8 cellular contexts compared by ENCODE assay signal in genomic region chrX:37846558-37846933, GRCh38. TPM values are rescaled to one million over a fixed set of nuclear protein-coding genes. Genes with fewer than 3 reads are reported as not detected.
A peak's percentile ranks its signal among the peaks of the same experiment; 100 is the strongest.
DNase-seq lines count a peak whose midpoint lies in the region; ATAC-seq, FAIRE-seq and TF ChIP-seq lines count a peak whose summit lies in the region.

No MANE protein-coding gene starts in this region.

- no peaks in the 10 kb centered on the region for H4K20me1 ChIP-seq in HCT116 (ENCODE audit: insufficient read depth)

- POLR2A ChIA-PET in HCT116 (lab: Charles Lee): no interaction called here
- POLR2A ChIA-PET in activated CD4-positive, alpha-beta memory T cell treated with anti-CD3 and anti-CD28 coated beads, Interleukin-2, amount 10 ng/mL, durations not matched to agents 7 days and 5 days (lab: Charles Lee): no interaction called here

- peak overlapping the region; percentile 75 for H3K4me3 Mint-ChIP-seq in activated CD4-positive, alpha-beta memory T cell treated with anti-CD3 and anti-CD28 coated beads, Interleukin-2, amount 10 ng/mL, durations not matched to agents 7 days and 5 days
- peak overlapping the region; percentile 84 for H3K4me3 Mint-ChIP-seq in glutamatergic neuron (ENCODE audit: unreplicated experiment)

- peak overlapping the region; percentile 74 for H3K4me2 ChIP-seq in HCT116 (ENCODE audit: low read length)

- H3K9me3 ChIP-seq in HCT116 (ENCODE audit: control insufficient read depth in 1 of 2, insufficient read depth in 1 of 2, low read depth in 1 of 2, low read length in 2 of 2) (no peaks in the 10 kb centered on the region), small intestine (ENCODE audit: control insufficient read depth, low read depth) (no peaks in the 10 kb centered on the region), SJCRH30 (replicated peaks) (no peaks in the 10 kb centered on the region)

- CTCF ChIA-PET in HCT116 (lab: Charles Lee): no interaction called here
- CTCF ChIA-PET in activated CD4-positive, alpha-beta memory T cell treated with anti-CD3 and anti-CD28 coated beads, Interleukin-2, amount 10 ng/mL, durations not matched to agents 7 days and 5 days (lab: Charles Lee): interaction anchor here (0.5 to 0.9 kb wide), 2 partner anchors 27 to 101 kb away, joined by 4 to 5 read pairs; no protein-coding TSS in a partner anchor

- RAD21 ChIA-PET in HCT116 (lab: Charles Lee; ENCODE audit: low non-redundant PET in 1 of 2, low total read pairs in 2 of 2, uncharacterized antibody in 2 of 2, unreplicated experiment in 2 of 2): no interaction called here

- H3K4me1 Mint-ChIP-seq in activated CD4-positive, alpha-beta memory T cell treated with anti-CD3 and anti-CD28 coated beads, Interleukin-2, amount 10 ng/mL, durations not matched to agents 7 days and 5 days: peaks cover 16% of the 10 kb centered on the region
- H3K4me1 Mint-ChIP-seq in glutamatergic neuron (ENCODE audit: low read depth, unreplicated experiment): no peaks in the 10 kb centered on the region

- no TSS peak for BruUV-seq in HCT116 (replicated peaks; lab: Mats Ljungman, UMichigan)

- TF ChIP-seq CTCF in HCT116 (IDR thresholded peaks at IDR 0.05 in 2 of 3, conservative IDR thresholded peaks at IDR 0.05 in 1 of 3; ENCODE audit: borderline replicate concordance in 1 of 3, insufficient read depth in 1 of 3, low read depth in 2 of 3, low read length in 2 of 3) (no peak), glutamatergic neuron (IDR thresholded peaks at IDR 0.05; ENCODE audit: partially characterized antibody, unreplicated experiment) (no peak)

- H3K36me3 Mint-ChIP-seq in activated CD4-positive, alpha-beta memory T cell treated with anti-CD3 and anti-CD28 coated beads, Interleukin-2, amount 10 ng/mL, durations not matched to agents 7 days and 5 days (ENCODE audit: low read depth): peaks cover 6% of the 10 kb centered on the region
- H3K36me3 Mint-ChIP-seq in glutamatergic neuron (ENCODE audit: unreplicated experiment): no peaks in the 10 kb centered on the region

- DNase-seq in HCT116 (ENCODE audit: low read depth, low spot score): no peak
- DNase-seq in activated CD4-positive, alpha-beta memory T cell treated with anti-CD3 and anti-CD28 coated beads, Interleukin-2, amount 10 ng/mL, durations not matched to agents 7 days and 5 days: no peak
- DNase-seq in glutamatergic neuron: no peak
- DNase-seq in small intestine: no peak
- no peak for DNase-seq in cerebellum (ENCODE audit: low spot score)
- no peak for DNase-seq in SJCRH30
- no peak for DNase-seq in NCI-H2081 (lab: John Stamatoyannopoulos, UW)

- H3K36me3 ChIP-seq in HCT116 (ENCODE audit: control insufficient read depth in 1 of 2, insufficient read depth in 2 of 2, low read length in 2 of 2) (no peaks in the 10 kb centered on the region), small intestine (ENCODE audit: control insufficient read depth in 2 of 2, insufficient read depth in 2 of 2, low read length in 2 of 2) (no peaks in the 10 kb centered on the region), SJCRH30 (no peaks in the 10 kb centered on the region)

- no peak for TF ChIP-seq POLR2A in HCT116 (IDR thresholded peaks at IDR 0.05; ENCODE audit: borderline replicate concordance, extremely low read depth, insufficient read depth, insufficient read length)

- H3K27ac Mint-ChIP-seq in activated CD4-positive, alpha-beta memory T cell treated with anti-CD3 and anti-CD28 coated beads, Interleukin-2, amount 10 ng/mL, durations not matched to agents 7 days and 5 days: peak overlapping the region; percentile 70
- no peak overlapping the region for H3K27ac Mint-ChIP-seq in glutamatergic neuron (ENCODE audit: unreplicated experiment)

- peak overlapping the region; percentile 66 for H3K9ac ChIP-seq in HCT116 (ENCODE audit: low read length)

- peaks cover 0 to 4% of the 10 kb centered on the region in 2 experiments; a peak in 1 of 4 replicates for H3K4me1 ChIP-seq in HCT116 (ENCODE audit: control insufficient read depth in 1 of 2, insufficient read depth in 2 of 2, low read length in 2 of 2)
- H3K4me1 ChIP-seq in small intestine (ENCODE audit: control insufficient read depth in 2 of 2, insufficient read depth in 1 of 2, low read depth in 1 of 2, low read length in 1 of 2): no peaks in the 10 kb centered on the region
- H3K4me1 ChIP-seq in SJCRH30: no peaks in the 10 kb centered on the region

- intact Hi-C loops in HCT116 (cut with micrococcal nuclease): no loop called here

- WGBS in small intestine, 3 donors: 21 to 26% (median 21%) methylated on average over 1 of the region's 1 CpG

- no peaks in the 10 kb centered on the region for H3K79me2 ChIP-seq in HCT116 (ENCODE audit: insufficient read depth, low read length)

- H3K4me3 ChIP-seq in HCT116 (replicated peaks in 1 of 2; ENCODE audit: low read depth in 1 of 2, low read length in 2 of 2): peak overlapping the region; percentile 61 to 68
- H3K4me3 ChIP-seq in small intestine (ENCODE audit: low read depth in 1 of 2, low read length in 2 of 2): peak overlapping the region; percentile 64 to 70
- H3K4me3 ChIP-seq in SJCRH30: no peak overlapping the region

- H2AFZ ChIP-seq in HCT116 (ENCODE audit: low read depth, low read length, poor library complexity, severe bottlenecking): no peak overlapping the region

- TF ChIP-seq RAD21 in HCT116 (IDR thresholded peaks at IDR 0.05; ENCODE audit: low read depth): no peak

- no peaks in the 10 kb centered on the region for H3K9me3 Mint-ChIP-seq in activated CD4-positive, alpha-beta memory T cell treated with anti-CD3 and anti-CD28 coated beads, Interleukin-2, amount 10 ng/mL, durations not matched to agents 7 days and 5 days
- H3K9me3 Mint-ChIP-seq in glutamatergic neuron (ENCODE audit: unreplicated experiment): no peaks in the 10 kb centered on the region

- no peaks in the 10 kb centered on the region for H3K9me2 ChIP-seq in HCT116 (ENCODE audit: insufficient read depth)

- ATAC-seq in HCT116 (no peak), HG03196 (IDR thresholded peaks at IDR 0.05; ENCODE audit: unreplicated experiment) (no peak)

- H3K27me3 Mint-ChIP-seq in activated CD4-positive, alpha-beta memory T cell treated with anti-CD3 and anti-CD28 coated beads, Interleukin-2, amount 10 ng/mL, durations not matched to agents 7 days and 5 days: no peaks in the 10 kb centered on the region
- H3K27me3 Mint-ChIP-seq in glutamatergic neuron (ENCODE audit: unreplicated experiment): no peaks in the 10 kb centered on the region

- no peak for FAIRE-seq in small intestine (lab: Jason Lieb, UNC)

- no peaks in the 10 kb centered on the region for H3K27me3 ChIP-seq in HCT116 (ENCODE audit: insufficient read depth, low read length)
- H3K27me3 ChIP-seq in small intestine (ENCODE audit: control insufficient read depth in 2 of 2, insufficient read depth in 2 of 2, low read length in 2 of 2): no peaks in the 10 kb centered on the region
- H3K27me3 ChIP-seq in SJCRH30: no peaks in the 10 kb centered on the region

- H3K27ac ChIP-seq in HCT116 (ENCODE audit: low read depth, low read length) (no peak overlapping the region; the same call in 1 of the 2 replicates), small intestine (ENCODE audit: low read depth in 1 of 2, low read length in 1 of 2) (peak overlapping the region in 1 of 2 donors; percentile 80), SJCRH30 (no peak overlapping the region)

TF ChIP-seq in HCT116, 20 proteins besides CTCF, POLR2A, EP300 and RAD21 (continues in another document):
- TF ChIP-seq EZH2 (IDR thresholded peaks at IDR 0.05) (no peak), SRF (IDR thresholded peaks at IDR 0.05; ENCODE audit: low read depth) (no peak), JUND (IDR thresholded peaks at IDR 0.05) (no peak), SIN3A (IDR thresholded peaks at IDR 0.05; ENCODE audit: low read depth) (no peak), REST (IDR thresholded peaks at IDR 0.05; ENCODE audit: low read depth) (no peak), MAX (IDR thresholded peaks at IDR 0.05) (no peak), EGR1 (IDR thresholded peaks at IDR 0.05; ENCODE audit: low read depth) (no peak), ATF3 (IDR thresholded peaks at IDR 0.05) (no peak), TCF7L2 (IDR thresholded peaks at IDR 0.05; ENCODE audit: borderline replicate concordance, extremely low read depth, insufficient read depth, insufficient read length) (no peak)

RNA-seq across cellular contexts. Expression of gene DYNLT3, which starts 0.8 kb away (rescaled TPM):
- total RNA-seq in HCT116 (2021; ENCODE audit: unreplicated experiment) (20.9 TPM), glutamatergic neuron (ENCODE audit: unreplicated experiment) (13.4 TPM), cerebellum (22.5 TPM)
- 8.7 and 10.0 TPM in 2 replicates for polyA plus RNA-seq in HCT116 (2012)
- total RNA-seq in activated CD4-positive, alpha-beta memory T cell treated with anti-CD3 and anti-CD28 coated beads, Interleukin-2, amount 10 ng/mL, durations not matched to agents 7 days and 5 days: 10 to 100 TPM; 17.8 to 20.5 TPM
- 10 to 100 TPM in 2 of 3 donors, 1 to 10 TPM in 1; 9.2 to 17.1 (median 12.1) TPM for polyA plus RNA-seq in small intestine
- not detected in 2 replicates for total RNA-seq in SJCRH30 (2014; rRNA removed; shearing (Covaris generic))

Comparison
In these comparisons a context has a peak if more than half of its experiments do, and no peak if none do; other contexts are left out.
1. RNA of gene DYNLT3, which starts 0.8 kb away (total RNA-seq): 22.5 TPM in cerebellum (single experiment), 20.9 TPM in HCT116 (single experiment), 17.8 to 20.5 TPM in activated CD4-positive, alpha-beta memory T cell treated with anti-CD3 and anti-CD28 coated beads, Interleukin-2, amount 10 ng/mL, durations not matched to agents 7 days and 5 days and 13.4 TPM in glutamatergic neuron (single experiment); not detected in SJCRH30; every median in the first group is over 10 times any median in the second.